Comparison of ENCODE assay signal across 20 cellular contexts in the genomic region with DNA sequence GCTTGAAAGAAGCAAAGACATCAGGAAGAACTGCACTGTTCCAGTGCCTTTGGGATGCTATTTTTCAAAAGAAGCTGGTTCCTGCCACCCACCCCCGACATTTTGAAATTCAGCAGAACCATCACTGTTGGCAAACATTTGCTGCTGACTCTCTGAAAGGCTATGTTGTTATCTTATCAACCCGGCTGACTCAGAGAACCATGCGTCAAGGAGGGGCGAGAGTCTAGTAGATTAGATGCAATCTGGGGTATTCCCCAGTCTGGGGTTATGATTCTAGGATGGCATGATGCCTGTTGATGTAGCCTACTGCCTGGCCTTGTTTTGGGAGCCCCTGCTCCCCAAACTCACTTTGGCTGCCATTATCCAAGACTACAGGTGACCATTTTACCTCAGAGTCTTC.
A peak's percentile ranks its signal among the peaks of the same experiment; 100 is the strongest.
DNase-seq lines count a peak whose midpoint lies in the region; ATAC-seq and TF ChIP-seq lines count a peak whose summit lies in the region.
"Had no signal": no experiment of that assay in that cellular context is flagged by ENCODE, and none has a peak within 500 bp of the region (broad histone marks: within the 10 kb centered on the region; RNA-seq: fewer than 3 reads in every experiment).

No MANE protein-coding gene starts in this region.

- no peaks in the 10 kb centered on the region for H3K36me3 Mint-ChIP-seq in chondrocyte (ENCODE audit: low read depth)

- H3K9me3 Mint-ChIP-seq in chondrocyte (ENCODE audit: low read depth) = no peaks in the 10 kb centered on the region
- H3K9me3 Mint-ChIP-seq: activated B cell treated with CpG ODN at 0.5 μM for 24 hours had no signal

- H3K36me3 ChIP-seq in gastroesophageal sphincter = no peaks in the 10 kb centered on the region
- H3K36me3 ChIP-seq: ovary had no signal

- no peaks in the 10 kb centered on the region for H3K4me1 Mint-ChIP-seq in chondrocyte (ENCODE audit: low read depth)
- H3K4me1 Mint-ChIP-seq: activated B cell treated with CpG ODN at 0.5 μM for 24 hours had no signal

- H3K27ac Mint-ChIP-seq in chondrocyte (ENCODE audit: unreplicated experiment) = no peak overlapping the region
- H3K27ac Mint-ChIP-seq: activated B cell treated with CpG ODN at 0.5 μM for 24 hours had no signal

- DNase-seq in A172 (ENCODE audit: low spot score) = peak; percentile 87
- peak; percentile 12 for DNase-seq in ELF-1 (ENCODE audit: low read depth, low spot score)
- peak; percentile 48 for DNase-seq in astrocyte of the hippocampus (ENCODE audit: low read depth, low spot score)
- DNase-seq in iPS-NIHi7 (ENCODE audit: extremely low spot score) = peak; percentile 17
- no peak for DNase-seq in NCI-H1048 (lab: John Stamatoyannopoulos, UW)
- DNase-seq in chondrocyte (ENCODE audit: low spot score) = no peak
- DNase-seq: activated B cell treated with CpG ODN at 0.5 μM for 24 hours; activated naive CD4-positive, alpha-beta T cell treated with Interleukin-2 at 50 U/mL for 16 hours; Calu3; NCI-H1092; NCI-H2081 treated with DMSO at 0.1 percent for 48 hours; NCI-H524 treated with DMSO at 0.1 percent for 48 hours; ovary; Right ventricle myocardium superior; T-helper 1 cell; testis had no signal

- H3K9me3 ChIP-seq in gastroesophageal sphincter = no peaks in the 10 kb centered on the region
- H3K9me3 ChIP-seq: ovary, testis had no signal

- WGBS in gastroesophageal sphincter (ENCODE audit: low coverage in 1 of 2), 2 donors = 80 to 100% methylated on average over 2 of the region's 4 CpGs

- H3K27me3 ChIP-seq in gastroesophageal sphincter = no peaks in the 10 kb centered on the region
- H3K27me3 ChIP-seq: ovary, testis had no signal

- no peak for TF ChIP-seq POLR2A in gastroesophageal sphincter (IDR thresholded peaks at IDR 0.05)

- no peak overlapping the region for H3K4me3 ChIP-seq in gastroesophageal sphincter
- H3K4me3 ChIP-seq: ovary, testis had no signal

- TF ChIP-seq EP300 in gastroesophageal sphincter (IDR thresholded peaks at IDR 0.05) = no peak

- TF ChIP-seq CTCF in chondrocyte (IDR thresholded peaks at IDR 0.05) (no peak), gastroesophageal sphincter (IDR thresholded peaks at IDR 0.05) (no peak)

- no peak overlapping the region for H3K4me3 Mint-ChIP-seq in chondrocyte (ENCODE audit: unreplicated experiment)
- H3K4me3 Mint-ChIP-seq: activated B cell treated with CpG ODN at 0.5 μM for 24 hours had no signal

- peaks cover 4% of the 10 kb centered on the region for H3K27me3 Mint-ChIP-seq in chondrocyte (ENCODE audit: low read depth)
- H3K27me3 Mint-ChIP-seq: activated B cell treated with CpG ODN at 0.5 μM for 24 hours had no signal

- H3K4me1 ChIP-seq in gastroesophageal sphincter = no peaks in the 10 kb centered on the region

- H3K27ac ChIP-seq in gastroesophageal sphincter = no peak overlapping the region
- H3K27ac ChIP-seq: HL-60, ovary, testis had no signal

- ATAC-seq in HG02870 (IDR thresholded peaks at IDR 0.05; ENCODE audit: unreplicated experiment) = no peak
- ATAC-seq in gastroesophageal sphincter = no peak
- ATAC-seq: sciatic nerve had no signal

Comparison
In these comparisons a context has a peak if more than half of its experiments do, and no peak if none do; other contexts are left out.
1. DNase-seq: peak in A172 (single experiment), ELF-1 (single experiment), astrocyte of the hippocampus (single experiment) and iPS-NIHi7 (single experiment); none in NCI-H1048 (single experiment) and chondrocyte (single experiment).